In the genomic region with DNA sequence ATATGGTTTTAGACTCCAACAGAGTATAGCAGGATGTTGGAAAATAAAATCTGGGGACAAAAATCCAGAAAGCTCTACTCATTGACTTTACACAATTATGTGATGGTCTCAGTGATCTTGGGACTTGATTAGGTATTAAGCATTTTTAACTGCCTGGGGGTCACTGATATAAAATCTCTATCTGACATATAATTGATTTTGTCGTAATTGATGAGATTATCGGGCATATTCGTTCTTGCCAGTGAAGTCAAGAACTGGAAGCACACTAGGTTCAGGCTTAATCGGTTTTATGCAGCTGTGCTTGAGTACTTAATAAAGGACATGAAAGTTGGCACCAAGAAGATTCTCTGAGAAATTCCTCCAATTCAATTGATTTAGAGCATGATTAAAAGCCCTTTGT, we compare ENCODE assay signal across 9 cellular contexts.
"Had no signal": no experiment of that assay in that cellular context is flagged by ENCODE, and none has a peak within 500 bp of the region (broad histone marks: within the 10 kb centered on the region; RNA-seq: fewer than 3 reads in every experiment).

No MANE protein-coding gene starts in this region.

- H3K4me1 ChIP-seq: HAP-1 had no signal

- H3K4me2 ChIP-seq: GM23338 had no signal

- H3K36me3 ChIP-seq: HAP-1 had no signal

- ATAC-seq: GM23338, HCT116 had no signal

- H3K4me3 ChIP-seq: GM23248, GM23338, HAP-1 had no signal

- H2AFZ ChIP-seq: GM23248, GM23338 had no signal

- H3K9ac ChIP-seq: GM23248 had no signal

- H3K27ac ChIP-seq: GM23248 had no signal

- DNase-seq: GM23248, GOT3, H7, H9, HCEC 1CT, HFFc6 had no signal
